Comparison of ENCODE assay signal across 14 cellular contexts in genomic region chr3:12746419-12746818, GRCh38. TPM values are rescaled to one million over a fixed set of nuclear protein-coding genes. Genes with fewer than 3 reads are reported as not detected.
A peak's percentile ranks its signal among the peaks of the same experiment; 100 is the strongest.
DNase-seq lines count a peak whose midpoint lies in the region; ATAC-seq and TF ChIP-seq lines count a peak whose summit lies in the region.
"Had no signal": no experiment of that assay in that cellular context is flagged by ENCODE, and none has a peak within 500 bp of the region (broad histone marks: within the 10 kb centered on the region; RNA-seq: fewer than 3 reads in every experiment).

No MANE protein-coding gene starts in this region.

- H3K4me3 ChIP-seq in right cardiac atrium (ENCODE audit: low read length) = no peak overlapping the region
- H3K4me3 ChIP-seq in endodermal cell (ENCODE audit: low read length) = no peak overlapping the region

- H3K27ac ChIP-seq in right cardiac atrium (ENCODE audit: low read length) (peak overlapping the region; percentile 40), endodermal cell (ENCODE audit: low read depth, low read length) (no peak overlapping the region)

- H3K4me1 Mint-ChIP-seq in T-helper 17 cell (peaks cover 4% of the 10 kb centered on the region), endodermal cell (peaks cover 20% of the 10 kb centered on the region)

- ATAC-seq in right cardiac atrium (no peak), Right ventricle myocardium superior (ENCODE audit: poor library complexity) (no peak), T-helper 17 cell (no peak), GM18907 (IDR thresholded peaks at IDR 0.05; ENCODE audit: unreplicated experiment) (no peak)

- no peak for TF ChIP-seq CTCF in endodermal cell (conservative IDR thresholded peaks at IDR 0.05)

- H3K36me3 Mint-ChIP-seq in T-helper 17 cell (ENCODE audit: low read depth) = no peaks in the 10 kb centered on the region
- no peaks in the 10 kb centered on the region for H3K36me3 Mint-ChIP-seq in endodermal cell (ENCODE audit: low read depth)

- H3K4me3 Mint-ChIP-seq in T-helper 17 cell = no peak overlapping the region
- H3K4me3 Mint-ChIP-seq in endodermal cell = no peak overlapping the region
- H3K4me3 Mint-ChIP-seq: B cell; CD4-positive, alpha-beta T cell had no signal

- H3K27me3 Mint-ChIP-seq in T-helper 17 cell (peaks cover 28% of the 10 kb centered on the region), endodermal cell (ENCODE audit: insufficient read depth) (peaks cover 2% of the 10 kb centered on the region)

- intact Hi-C loops in right cardiac atrium (cut with DNase I) = no loop called here
- intact Hi-C loops in Right ventricle myocardium superior (cut with DNase I) = no loop called here

- H3K36me3 ChIP-seq in endodermal cell (ENCODE audit: control insufficient read depth, insufficient read depth, low read length) = no peaks in the 10 kb centered on the region

- DNase-seq in right cardiac atrium (no peak), Right ventricle myocardium superior (no peak), T-helper 17 cell (no peak), endodermal cell (peak; percentile 58), EL (no peak)
- no peak for DNase-seq in activated naive CD4-positive, alpha-beta T cell (lab: John Stamatoyannopoulos, UW)
- DNase-seq: Calu3; CD4-positive, alpha-beta T cell; DMS79; GDM1; IMR-90 had no signal

- 70% methylated on average over 10 of the region's 10 CpGs for WGBS in right cardiac atrium
- 84 to 92% methylated on average over 8 to 10 of the region's 10 CpGs for WGBS in endodermal cell (ENCODE audit: insufficient coverage in 1 of 2, insufficient read length in 1 of 2), 2 experiments

- no peaks in the 10 kb centered on the region for H3K9me3 Mint-ChIP-seq in endodermal cell
- H3K9me3 Mint-ChIP-seq: CD4-positive, alpha-beta T cell had no signal

- no peak overlapping the region for H3K9ac ChIP-seq in endodermal cell (ENCODE audit: extremely low read depth, low read length, poor library complexity, severe bottlenecking)

- H3K27ac Mint-ChIP-seq in T-helper 17 cell = peak overlapping the region; percentile 1
- peak overlapping the region; percentile 16 for H3K27ac Mint-ChIP-seq in endodermal cell
- H3K27ac Mint-ChIP-seq: CD4-positive, alpha-beta T cell had no signal

- H3K27me3 ChIP-seq in right cardiac atrium (ENCODE audit: control insufficient read depth, insufficient read depth) (no peaks in the 10 kb centered on the region), endodermal cell (ENCODE audit: control insufficient read depth, insufficient read depth, low read length, poor library complexity, severe bottlenecking) (no peaks in the 10 kb centered on the region)

- no peaks in the 10 kb centered on the region for H3K9me3 ChIP-seq in right cardiac atrium (ENCODE audit: control insufficient read depth, low read length)
- H3K9me3 ChIP-seq in T-helper 17 cell (ENCODE audit: control insufficient read depth, low read length, poor library complexity, severe bottlenecking) = no peaks in the 10 kb centered on the region
- H3K9me3 ChIP-seq in endodermal cell (ENCODE audit: control insufficient read depth, low read length) = no peaks in the 10 kb centered on the region

- peaks cover 5% of the 10 kb centered on the region for H3K4me1 ChIP-seq in right cardiac atrium (ENCODE audit: control insufficient read depth, insufficient read depth, low read length)
- peaks cover 3% of the 10 kb centered on the region for H3K4me1 ChIP-seq in endodermal cell (ENCODE audit: control insufficient read depth, insufficient read depth, low read length)

RNA-seq across cellular contexts. Expression of gene TMEM40, which starts 12.6 kb away (rescaled TPM):
- total RNA-seq in right cardiac atrium (1 to 10 TPM; 3.3 to 5.1 (median 3.7) TPM), Right ventricle myocardium superior (5.6 TPM), T-helper 17 cell (10 to 100 TPM in 1 of 2 donors, 1 to 10 TPM in 1; 2.8 to 54.0 TPM), endodermal cell (not detected)
- 5.2 TPM for polyA plus RNA-seq in right cardiac atrium
- not detected for polyA plus RNA-seq in endodermal cell (2013, experiment 1 of 2)
- polyA plus RNA-seq in endodermal cell (2013, experiment 2 of 2) = not detected
- total RNA-seq: B cell; CD4-positive, alpha-beta T cell; H7; IMR-90 had no signal

RNA-seq across cellular contexts. Expression of gene CAND2, which starts 50.1 kb away (rescaled TPM):
- total RNA-seq in right cardiac atrium = 10 to 100 TPM; 33.2 to 63.6 (median 50.4) TPM
- polyA plus RNA-seq in right cardiac atrium = 36.6 TPM
- 61.6 TPM for total RNA-seq in Right ventricle myocardium superior
- total RNA-seq in T-helper 17 cell = 1 to 10 TPM; 1.2 to 1.6 TPM
- 10 to 100 TPM in 1 of 2 donors, 1 to 10 TPM in 1; 7.8 to 15.0 TPM for total RNA-seq in endodermal cell
- 12.4 TPM for polyA plus RNA-seq in endodermal cell (2013, experiment 1 of 2)
- polyA plus RNA-seq in endodermal cell (2013, experiment 2 of 2) = 10.1 TPM
- total RNA-seq: Calu3 had no signal
